In the genomic region with DNA sequence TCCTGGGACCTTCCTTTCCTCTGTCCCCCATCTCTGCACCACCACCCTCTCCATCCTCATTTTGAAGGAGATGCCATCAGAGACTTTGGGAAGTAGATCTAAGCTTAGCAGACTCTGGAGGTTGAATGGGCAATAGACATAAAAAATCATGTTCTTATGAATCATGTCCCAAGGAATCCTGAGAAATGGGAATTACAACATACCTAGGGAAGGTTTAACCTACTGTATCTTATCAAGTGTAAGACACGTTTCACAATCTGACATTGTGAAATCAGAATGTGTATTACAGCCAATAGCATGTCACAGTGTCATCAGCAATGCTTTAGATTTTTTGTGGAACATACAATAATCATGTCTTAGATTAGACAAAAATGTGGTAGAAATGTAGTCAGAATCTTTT, we compare ENCODE assay signal across 17 cellular contexts.
A peak's percentile ranks its signal among the peaks of the same experiment; 100 is the strongest.
DNase-seq lines count a peak whose midpoint lies in the region; ATAC-seq and TF ChIP-seq lines count a peak whose summit lies in the region.
"Had no signal": no experiment of that assay in that cellular context is flagged by ENCODE, and none has a peak within 500 bp of the region (broad histone marks: within the 10 kb centered on the region; RNA-seq: fewer than 3 reads in every experiment).

No MANE protein-coding gene starts in this region.

- no peak for ATAC-seq in activated naive CD4-positive, alpha-beta T cell treated with anti-CD3 and anti-CD28 coated beads, Interleukin-2, amount 50 U/mL, for 72 hours
- ATAC-seq: GM12878, left colon had no signal

- peak overlapping the region; percentile 82 for H3K27ac ChIP-seq in RWPE1
- H3K27ac ChIP-seq: Peyer's patch had no signal

- H3K27ac Mint-ChIP-seq in activated naive CD4-positive, alpha-beta T cell treated with anti-CD3 and anti-CD28 coated beads, Interleukin-2, amount 50 U/mL, for 72 hours = no peak overlapping the region
- H3K27ac Mint-ChIP-seq: progenitor cell of endocrine pancreas had no signal

- no peak overlapping the region for H3K4me3 ChIP-seq in AG04449 (ENCODE audit: low read depth, low read length)
- H3K4me3 ChIP-seq in foreskin fibroblast (ENCODE audit: low read depth in 1 of 2, low read length in 2 of 2) = no peak overlapping the region
- H3K4me3 ChIP-seq: GM12878, Peyer's patch had no signal

- peaks cover 0 to 23% of the 10 kb centered on the region in 2 donors for H3K36me3 Mint-ChIP-seq in activated naive CD4-positive, alpha-beta T cell treated with anti-CD3 and anti-CD28 coated beads, Interleukin-2, amount 50 U/mL, for 72 hours

- DNase-seq in AG04449 (ENCODE audit: low read depth, low spot score) (peak; percentile 29), HPDE6-E6E7 (ENCODE audit: extremely low spot score) (peak; percentile 42), RWPE1 (ENCODE audit: low spot score) (peak; percentile 85), foreskin fibroblast (peak; percentile 33 to 37), NCI-H2196 treated with DMSO at 0.1 percent for 48 hours (lab: John Stamatoyannopoulos, UW; ENCODE audit: unreplicated experiment) (no peak)
- no peak for DNase-seq in activated effector memory CD4-positive, alpha-beta T cell treated with Interleukin-2 at 50 U/mL for 16 hours
- no peak for DNase-seq in activated naive CD4-positive, alpha-beta T cell treated with anti-CD3 and anti-CD28 coated beads, Interleukin-2, amount 50 U/mL, for 72 hours (ENCODE audit: low spot score in 2 of 2)
- no peak for DNase-seq in stimulated activated CD8-positive, alpha-beta memory T cell treated with anti-CD3 and anti-CD28 coated beads, Interleukin-4, amount 100 ng/mL, for 48 hours
- DNase-seq: activated CD4-positive, alpha-beta T cell treated with anti-CD3 and anti-CD28 coated beads for 4 hours; amygdala; left colon; NCI-H1436 treated with DMSO at 0.1 percent for 48 hours; NCI-H510A treated with DMSO at 0.1 percent for 48 hours; Peyer's patch; T-helper 2 cell had no signal

- TF ChIP-seq CTCF in AG04449 (IDR thresholded peaks at IDR 0.05; ENCODE audit: insufficient read depth, low read length, missing control alignments) = no peak
- TF ChIP-seq CTCF in RWPE1 (conservative IDR thresholded peaks at IDR 0.05; ENCODE audit: low read depth) = no peak
- TF ChIP-seq CTCF in foreskin fibroblast (IDR thresholded peaks at IDR 0.05; ENCODE audit: low read depth, low read length) = no peak

- H3K9me3 Mint-ChIP-seq in activated naive CD4-positive, alpha-beta T cell treated with anti-CD3 and anti-CD28 coated beads, Interleukin-2, amount 50 U/mL, for 72 hours = peaks cover 0 to 20% of the 10 kb centered on the region in 2 donors

- CTCF ChIA-PET in AG04449 (lab: Yijun Ruan, JAX) = no interaction called here
- CTCF ChIA-PET in RWPE1 (lab: Yijun Ruan, JAX) = interaction anchor here (0.6 to 1.3 kb wide), 2 partner anchors 9 to 847 kb away, joined by 3 to 5 read pairs; no protein-coding TSS in a partner anchor

- POLR2A ChIA-PET in AG04449 (lab: Yijun Ruan, JAX) (no interaction called here), RWPE1 (lab: Yijun Ruan, JAX; ENCODE audit: low non-redundant PET) (no interaction called here)

Comparison
In these comparisons a context has a peak if more than half of its experiments do, and no peak if none do; other contexts are left out.
1. DNase-seq: peak in AG04449 (single experiment), HPDE6-E6E7 (single experiment), RWPE1 (single experiment) and foreskin fibroblast (2 of 2); none in activated effector memory CD4-positive, alpha-beta T cell treated with Interleukin-2 at 50 U/mL for 16 hours (single experiment), activated naive CD4-positive, alpha-beta T cell treated with anti-CD3 and anti-CD28 coated beads, Interleukin-2, amount 50 U/mL, for 72 hours (0 of 2), stimulated activated CD8-positive, alpha-beta memory T cell treated with anti-CD3 and anti-CD28 coated beads, Interleukin-4, amount 100 ng/mL, for 48 hours (single experiment) and NCI-H2196 treated with DMSO at 0.1 percent for 48 hours (single experiment).